In genomic region chr15:45529613-45530012, GRCh38 we compare ENCODE assay signal across 24 cellular contexts. TPM values are rescaled to one million over a fixed set of nuclear protein-coding genes. Genes with fewer than 3 reads are reported as not detected.
DNase-seq lines count a peak whose midpoint lies in the region; ATAC-seq, FAIRE-seq and TF ChIP-seq lines count a peak whose summit lies in the region.
"Had no signal": no experiment of that assay in that cellular context is flagged by ENCODE, and none has a peak within 500 bp of the region (broad histone marks: within the 10 kb centered on the region; RNA-seq: fewer than 3 reads in every experiment).

No MANE protein-coding gene starts in this region.

- TF ChIP-seq CTCF in HCT116 (IDR thresholded peaks at IDR 0.05 in 2 of 3, conservative IDR thresholded peaks at IDR 0.05 in 1 of 3; ENCODE audit: borderline replicate concordance in 1 of 3, insufficient read depth in 1 of 3, low read depth in 2 of 3, low read length in 2 of 3) = no peak
- TF ChIP-seq CTCF in K562 (IDR thresholded peaks at IDR 0.05 in 2 of 3, conservative IDR thresholded peaks at IDR 0.05 in 1 of 3; ENCODE audit: insufficient read depth in 2 of 3, low read depth in 1 of 3, low read length in 3 of 3) = 0 out of 6 replicates have a peak, but pooled peaks of 1 of the 3 experiments have one; percentile 6
- no peak for TF ChIP-seq CTCF in gastrocnemius medialis (IDR thresholded peaks at IDR 0.05 in 4 of 5, conservative IDR thresholded peaks at IDR 0.05 in 1 of 5)

- no peaks in the 10 kb centered on the region for H3K9me1 ChIP-seq in K562 (ENCODE audit: control insufficient read depth, insufficient read depth, low read length)

- TF ChIP-seq POLR2A in HCT116 (IDR thresholded peaks at IDR 0.05; ENCODE audit: borderline replicate concordance, extremely low read depth, insufficient read depth, insufficient read length) = no peak
- TF ChIP-seq POLR2A in K562 (conservative IDR thresholded peaks at IDR 0.05) = no peak
- no peak for TF ChIP-seq POLR2A in gastrocnemius medialis (IDR thresholded peaks at IDR 0.05)

- H3K4me1 ChIP-seq in HCT116 (ENCODE audit: control insufficient read depth in 1 of 2, insufficient read depth in 2 of 2, low read length in 2 of 2) (no peaks in the 10 kb centered on the region), K562 (replicated peaks in 1 of 2; ENCODE audit: control insufficient read depth in 2 of 2, insufficient read depth in 2 of 2, low read length in 2 of 2) (no peaks in the 10 kb centered on the region), right cardiac atrium (ENCODE audit: control insufficient read depth, insufficient read depth, low read length) (no peaks in the 10 kb centered on the region), gastrocnemius medialis (no peaks in the 10 kb centered on the region)
- H3K4me1 ChIP-seq: SJCRH30 had no signal

- BruUV-seq in HCT116 (replicated peaks; lab: Mats Ljungman, UMichigan) (no TSS peak), K562 (replicated peaks; lab: Mats Ljungman, UMichigan) (no TSS peak)

- RAD21 ChIA-PET in HCT116 (lab: Charles Lee; ENCODE audit: low non-redundant PET in 1 of 2, low total read pairs in 2 of 2, uncharacterized antibody in 2 of 2, unreplicated experiment in 2 of 2) = no interaction called here

- WGBS in K562 (ENCODE audit: insufficient coverage, low coverage, missing lambda C conversion rate) = 3% methylated on average over 3 of the region's 3 CpGs
- 58% methylated on average over 3 of the region's 3 CpGs for WGBS in right cardiac atrium

- CTCF ChIA-PET in HCT116 (lab: Charles Lee) = no interaction called here
- CTCF ChIA-PET in K562 (lab: Yijun Ruan, JAX; ENCODE audit: low intra/inter-chr PET ratio) = interaction anchor here (0.7 kb wide), 1 partner anchor 312 kb away, joined by 3 read pairs; no protein-coding TSS in a partner anchor
- CTCF ChIA-PET in HEK293T (lab: Yijun Ruan, JAX) = no interaction called here

- H2AFZ ChIP-seq in HCT116 (ENCODE audit: low read depth, low read length, poor library complexity, severe bottlenecking) (no peak overlapping the region), K562 (ENCODE audit: low read depth, low read length) (no peak overlapping the region)
- H2AFZ ChIP-seq: PC-9 had no signal

- TF ChIP-seq RAD21 in HCT116 (IDR thresholded peaks at IDR 0.05; ENCODE audit: low read depth) (no peak), K562 (CRISPR knock-in tag; conservative IDR thresholded peaks at IDR 0.05 in 1 of 2, IDR thresholded peaks at IDR 0.05 in 1 of 2) (no peak)

- H3K36me3 ChIP-seq in HCT116 (ENCODE audit: control insufficient read depth in 1 of 2, insufficient read depth in 2 of 2, low read length in 2 of 2) = no peaks in the 10 kb centered on the region
- H3K36me3 ChIP-seq in K562 (ENCODE audit: control insufficient read depth, insufficient read depth, low read length) = no peaks in the 10 kb centered on the region
- no peaks in the 10 kb centered on the region for H3K36me3 ChIP-seq in gastrocnemius medialis
- H3K36me3 ChIP-seq: SJCRH30 had no signal

- H3K9me2 ChIP-seq in HCT116 (ENCODE audit: insufficient read depth) = no peaks in the 10 kb centered on the region

- in situ Hi-C loops in K562 (cut with MboI) (no loop called here), gastrocnemius medialis (cut with MboI; ENCODE audit: low sequenced_read_pairs in 4 of 4) (loop anchor here in 1 of 4 donors (10.0 kb wide), 1 partner anchor 85 kb away; no protein-coding TSS in a partner anchor)

- FAIRE-seq in K562 (lab: Jason Lieb, UNC) = no peak
- FAIRE-seq: HepG2 had no signal

- H3K4me3 ChIP-seq in HCT116 (replicated peaks in 1 of 2; ENCODE audit: low read depth in 1 of 2, low read length in 2 of 2) = no peak overlapping the region
- no peak overlapping the region for H3K4me3 ChIP-seq in K562
- H3K4me3 ChIP-seq in right cardiac atrium (ENCODE audit: low read length) = no peak overlapping the region
- H3K4me3 ChIP-seq in gastrocnemius medialis = no peak overlapping the region
- H3K4me3 ChIP-seq: PC-9, SJCRH30 had no signal

- DNase-seq in HCT116 (ENCODE audit: low read depth, low spot score) = no peak
- DNase-seq in LoVo (ENCODE audit: low spot score) = peak; percentile 19
- no peak for DNase-seq in K562 (ENCODE audit: extremely low read depth in 1 of 4, low spot score in 3 of 4)
- peak in 1 of 3 donors; percentile 51 for DNase-seq in right cardiac atrium
- no peak for DNase-seq in HEK293T (ENCODE audit: extremely low spot score)
- DNase-seq in gastrocnemius medialis = no peak
- no peak for DNase-seq in activated CD4-positive, alpha-beta T cell treated with anti-CD3 and anti-CD28 coated beads for 4 hours
- DNase-seq: CD4-positive, alpha-beta T cell; COR-L47; DMS79; HFFc6; KBM-7; NCI-H1694; NCI-H2081; NCI-H2171; NCI-H345; NCI-H524; NCI-H774; PC-9; SJCRH30; T-cell had no signal

- H3K4me2 ChIP-seq in HCT116 (ENCODE audit: low read length) (no peak overlapping the region), K562 (ENCODE audit: insufficient read depth, low read length) (no peak overlapping the region)
- H3K4me2 ChIP-seq: PC-9 had no signal

- intact Hi-C loops in HCT116 (cut with micrococcal nuclease) (no loop called here), K562 (cut with micrococcal nuclease) (no loop called here), right cardiac atrium (cut with DNase I) (loop anchor here in 2 of 4 donors (10.0 kb wide), 2 partner anchors 55 to 85 kb away; partner anchors contain the start of gene BLOC1S6 (in 1 of the 2)), gastrocnemius medialis (cut with DNase I; ENCODE audit: low total_unique reads) (no loop called here)

- no peaks in the 10 kb centered on the region for H3K27me3 ChIP-seq in HCT116 (ENCODE audit: insufficient read depth, low read length)
- H3K27me3 ChIP-seq in K562 (ENCODE audit: control insufficient read depth in 2 of 2, insufficient read depth in 2 of 2, low read length in 2 of 2) = peaks cover 17 to 20% of the 10 kb centered on the region in 2 experiments; a peak in 4 of 5 replicates
- no peaks in the 10 kb centered on the region for H3K27me3 ChIP-seq in right cardiac atrium (ENCODE audit: control insufficient read depth, insufficient read depth)
- no peaks in the 10 kb centered on the region for H3K27me3 ChIP-seq in gastrocnemius medialis

- no peaks in the 10 kb centered on the region for H3K79me2 ChIP-seq in HCT116 (ENCODE audit: insufficient read depth, low read length)
- H3K79me2 ChIP-seq in K562 (ENCODE audit: control insufficient read depth, insufficient read depth, low read length) = no peaks in the 10 kb centered on the region

- TF ChIP-seq EP300 in K562 (IDR thresholded peaks at IDR 0.05; ENCODE audit: low read length) = no peak

- ATAC-seq in HCT116 (peak; percentile 59; the same call in 1 of the 2 replicates), K562 (peak; percentile 42; the same call in 1 of the 3 replicates), right cardiac atrium (peak; percentile 69 to 73), gastrocnemius medialis (no peak), HG03039 (IDR thresholded peaks at IDR 0.05; ENCODE audit: unreplicated experiment) (no peak)
- ATAC-seq: HepG2, T-cell had no signal

- no peaks in the 10 kb centered on the region for H3K9me3 ChIP-seq in HCT116 (ENCODE audit: control insufficient read depth in 1 of 2, insufficient read depth in 1 of 2, low read depth in 1 of 2, low read length in 2 of 2)
- no peaks in the 10 kb centered on the region for H3K9me3 ChIP-seq in K562 (replicated peaks; ENCODE audit: control insufficient read depth, insufficient read depth, low read depth, low read length)
- no peaks in the 10 kb centered on the region for H3K9me3 ChIP-seq in right cardiac atrium (ENCODE audit: control insufficient read depth, low read length)
- no peaks in the 10 kb centered on the region for H3K9me3 ChIP-seq in gastrocnemius medialis
- H3K9me3 ChIP-seq: SJCRH30 had no signal

- H4K20me1 ChIP-seq in HCT116 (ENCODE audit: insufficient read depth) = no peaks in the 10 kb centered on the region
- H4K20me1 ChIP-seq in K562 (replicated peaks; ENCODE audit: control insufficient read depth, insufficient read depth, low read length) = no peaks in the 10 kb centered on the region

- POLR2A ChIA-PET in HCT116 (lab: Charles Lee) (no interaction called here), K562 (lab: Yijun Ruan, JAX) (interaction anchor here (0.9 kb wide), 1 partner anchor 65 kb away, joined by 3 read pairs; no protein-coding TSS in a partner anchor), HEK293T (lab: Yijun Ruan, JAX) (interaction anchor here (1.4 kb wide), 1 partner anchor 57 kb away, joined by 3 read pairs; the partner anchor contains the start of gene BLOC1S6)

- H3K27ac ChIP-seq in HCT116 (ENCODE audit: low read depth, low read length) = no peak overlapping the region
- H3K27ac ChIP-seq in K562 (ENCODE audit: extremely low read depth, low read depth, low read length) = no peak overlapping the region
- no peak overlapping the region for H3K27ac ChIP-seq in right cardiac atrium (ENCODE audit: low read length)
- no peak overlapping the region for H3K27ac ChIP-seq in gastrocnemius medialis
- H3K27ac ChIP-seq: HL-60, PC-9, SJCRH30 had no signal

- no peak overlapping the region for H3K9ac ChIP-seq in HCT116 (ENCODE audit: low read length)
- no peak overlapping the region for H3K9ac ChIP-seq in K562 (ENCODE audit: insufficient read depth in 1 of 2, low read depth in 2 of 2, low read length in 2 of 2)

RNA-seq across cellular contexts. Expression of gene SLC30A4, which starts 7.1 kb away (rescaled TPM):
- total RNA-seq in HCT116 (2021; ENCODE audit: unreplicated experiment) = 2.7 TPM
- 0.87 and 1.0 TPM in 2 replicates for polyA plus RNA-seq in HCT116 (2012)
- total RNA-seq in K562 (2011; cell fraction: chromatin; rRNA removed; ENCODE audit: low replicate concordance) = 1.1 TPM in 2 replicates
- total RNA-seq in K562 (2011; cell fraction: nucleolus; rRNA removed) = 0.53 and 1.0 TPM in 2 replicates
- 0.73 and 1.3 TPM in 2 replicates for total RNA-seq in K562 (2011; cell fraction: nucleoplasm; rRNA removed)
- total RNA-seq in K562 (2014; rRNA removed) = 0.24 and 0.32 TPM in 2 replicates
- 0.35 and 0.73 TPM in 2 replicates for total RNA-seq in K562 (2014; rRNA removed; fragmentation: Illumina TruSeq; extraction: Trizol)
- total RNA-seq in K562 (2015; rRNA removed; fragmentation: Illumina TruSeq; extraction: Trizol) = 0.30 and 0.36 TPM in 2 replicates
- 0.47 and 0.56 TPM in 2 replicates for total RNA-seq in K562 (2021)
- 0.15 and 0.47 TPM in 2 replicates for polyA plus RNA-seq in K562 (2011; rRNA removed)
- polyA plus RNA-seq in K562 (2011; cell fraction: cytosol; rRNA removed) = 0.19 and 0.24 TPM in 2 replicates
- polyA plus RNA-seq in K562 (2011; cell fraction: nucleus; rRNA removed) = 0.04 and 0.28 TPM in 2 replicates
- polyA plus RNA-seq in K562 (2012) = 0.34 and 0.43 TPM in 2 replicates
- polyA plus RNA-seq in K562 (2014; fragmentation: Illumina TruSeq; extraction: Trizol) = 0.22 and 0.40 TPM in 2 replicates
- polyA plus RNA-seq in K562 (2014; fragmentation: Nextera tagmentation; extraction: Ambion mirVana) = under 1 TPM; 0.21 to 0.30 TPM
- polyA plus RNA-seq in K562 (2014; rRNA removed) = 0.25 and 0.42 TPM in 2 replicates
- polyA minus RNA-seq in K562 (2011; rRNA and poly(A)+ RNA removed) = 0.39 and 0.60 TPM in 2 replicates
- 0.38 TPM in 1 of 2 replicates, not detected in the other for polyA minus RNA-seq in K562 (2011; cell fraction: cytosol; rRNA and poly(A)+ RNA removed)
- polyA minus RNA-seq in K562 (2011; cell fraction: nucleus; rRNA and poly(A)+ RNA removed) = 0.11 and 0.13 TPM in 2 replicates
- 1 to 10 TPM; 4.6 to 5.6 (median 5.3) TPM for total RNA-seq in right cardiac atrium
- polyA plus RNA-seq in right cardiac atrium = 2.7 TPM
- 1 to 10 TPM; 1.4 to 2.3 (median 1.7) TPM for total RNA-seq in gastrocnemius medialis

RNA-seq across cellular contexts. Expression of gene BLOC1S6, which starts 57.6 kb away (rescaled TPM):
- total RNA-seq in HCT116 (2021; ENCODE audit: unreplicated experiment) = 40.7 TPM
- 19.4 and 21.9 TPM in 2 replicates for polyA plus RNA-seq in HCT116 (2012)
- total RNA-seq in K562 (2011; cell fraction: chromatin; rRNA removed; ENCODE audit: low replicate concordance) = 7.5 and 48.9 TPM in 2 replicates
- total RNA-seq in K562 (2011; cell fraction: nucleolus; rRNA removed) = 6.7 and 7.0 TPM in 2 replicates
- 15.3 and 25.3 TPM in 2 replicates for total RNA-seq in K562 (2011; cell fraction: nucleoplasm; rRNA removed)
- total RNA-seq in K562 (2014; rRNA removed) = 40.9 and 51.3 TPM in 2 replicates
- 63.0 and 73.4 TPM in 2 replicates for total RNA-seq in K562 (2014; rRNA removed; fragmentation: Illumina TruSeq; extraction: Trizol)
- total RNA-seq in K562 (2015; rRNA removed; fragmentation: Illumina TruSeq; extraction: Trizol) = 70.5 and 72.4 TPM in 2 replicates
- 38.2 and 38.4 TPM in 2 replicates for total RNA-seq in K562 (2021)
- polyA plus RNA-seq in K562 (2011; rRNA removed) = 20.1 and 25.1 TPM in 2 replicates
- 6.2 and 13.5 TPM in 2 replicates for polyA plus RNA-seq in K562 (2011; cell fraction: cytosol; rRNA removed)
- 4.5 and 5.0 TPM in 2 replicates for polyA plus RNA-seq in K562 (2011; cell fraction: nucleus; rRNA removed)
- polyA plus RNA-seq in K562 (2012) = 45.7 and 45.8 TPM in 2 replicates
- 44.0 and 45.1 TPM in 2 replicates for polyA plus RNA-seq in K562 (2014; fragmentation: Illumina TruSeq; extraction: Trizol)
- 10 to 100 TPM; 18.2 to 20.3 TPM for polyA plus RNA-seq in K562 (2014; fragmentation: Nextera tagmentation; extraction: Ambion mirVana)
- polyA plus RNA-seq in K562 (2014; rRNA removed) = 34.9 and 37.2 TPM in 2 replicates
- polyA minus RNA-seq in K562 (2011; rRNA and poly(A)+ RNA removed) = 31.3 and 31.8 TPM in 2 replicates
- 18.5 and 26.4 TPM in 2 replicates for polyA minus RNA-seq in K562 (2011; cell fraction: cytosol; rRNA and poly(A)+ RNA removed)
- polyA minus RNA-seq in K562 (2011; cell fraction: nucleus; rRNA and poly(A)+ RNA removed) = 5.1 and 12.8 TPM in 2 replicates
- 10 to 100 TPM; 33.5 to 37.8 (median 35.4) TPM for total RNA-seq in right cardiac atrium
- polyA plus RNA-seq in right cardiac atrium = 18.5 TPM
- 10 to 100 TPM; 32.9 to 38.2 (median 36.6) TPM for total RNA-seq in gastrocnemius medialis

Comparison
In these comparisons a context has a peak if more than half of its experiments do, and no peak if none do; other contexts are left out.
1. ATAC-seq: peak in HCT116 (single experiment), K562 (single experiment) and right cardiac atrium (2 of 2); none in gastrocnemius medialis (0 of 2) and HG03039 (single experiment).